2 cellular contexts compared by ENCODE assay signal in genomic region chr16:9248162-9248561, GRCh38.
TF ChIP-seq lines count a peak whose summit lies in the region.

No MANE protein-coding gene starts in this region.

TF ChIP-seq in WTC11, 78 proteins besides CTCF, POLR2A, EP300 and RAD21 (continues in another document):
- no peak for TF ChIP-seq SMAD3 (CRISPR knock-in tag; IDR thresholded peaks at IDR 0.05; ENCODE audit: borderline replicate concordance)
- TF ChIP-seq NFYB (CRISPR knock-in tag; conservative IDR thresholded peaks at IDR 0.05; ENCODE audit: low read depth) = no peak
- no peak for TF ChIP-seq TP53 (CRISPR knock-in tag; IDR thresholded peaks at IDR 0.05)
- TF ChIP-seq AFF4 (CRISPR knock-in tag; IDR thresholded peaks at IDR 0.05; ENCODE audit: borderline replicate concordance) = no peak
- no peak for TF ChIP-seq ZNF281 (CRISPR knock-in tag; IDR thresholded peaks at IDR 0.05)
- no peak for TF ChIP-seq SMAD4 (CRISPR knock-in tag; IDR thresholded peaks at IDR 0.05)
- TF ChIP-seq ATF2 (CRISPR knock-in tag; IDR thresholded peaks at IDR 0.05; ENCODE audit: borderline replicate concordance, low read depth) = no peak
- TF ChIP-seq KAT7 (CRISPR knock-in tag; IDR thresholded peaks at IDR 0.05; ENCODE audit: borderline replicate concordance) = no peak
- TF ChIP-seq ZNF423 (CRISPR knock-in tag; IDR thresholded peaks at IDR 0.05) = no peak
- no peak for TF ChIP-seq FOXJ3 (CRISPR knock-in tag; IDR thresholded peaks at IDR 0.05; ENCODE audit: borderline replicate concordance)
- no peak for TF ChIP-seq ESRRA (CRISPR knock-in tag; IDR thresholded peaks at IDR 0.05; ENCODE audit: borderline replicate concordance)
- no peak for TF ChIP-seq NR2C2 (CRISPR knock-in tag; IDR thresholded peaks at IDR 0.05)
- no peak for TF ChIP-seq ZNF532 (CRISPR knock-in tag; IDR thresholded peaks at IDR 0.05; ENCODE audit: borderline replicate concordance)

TF ChIP-seq in SK-N-SH, 30 proteins besides CTCF, POLR2A, EP300 and RAD21:
- TF ChIP-seq NFIC (IDR thresholded peaks at IDR 0.05; ENCODE audit: borderline replicate concordance) (no peak), FOSL2 (IDR thresholded peaks at IDR 0.05; ENCODE audit: borderline replicate concordance, low read depth) (no peak), MXI1 (IDR thresholded peaks at IDR 0.05; ENCODE audit: low read depth, low read length) (no peak), RFX5 (IDR thresholded peaks at IDR 0.05; ENCODE audit: low read length) (no peak), TEAD4 (IDR thresholded peaks at IDR 0.05; ENCODE audit: borderline replicate concordance, insufficient read depth) (no peak), RCOR1 (IDR thresholded peaks at IDR 0.05; ENCODE audit: low read length) (no peak), ZBTB33 (IDR thresholded peaks at IDR 0.05; ENCODE audit: borderline replicate concordance, low read depth) (no peak), USF1 (IDR thresholded peaks at IDR 0.05; ENCODE audit: borderline replicate concordance, low read depth) (no peak), REST (IDR thresholded peaks at IDR 0.05; ENCODE audit: low read depth, low read length) (no peak), SMC3 (IDR thresholded peaks at IDR 0.05; ENCODE audit: low read depth, low read length) (no peak), FOXJ3 (CRISPR knock-in tag; IDR thresholded peaks at IDR 0.05) (no peak), PBX3 (IDR thresholded peaks at IDR 0.05) (no peak), GATA2 (CRISPR knock-in tag; IDR thresholded peaks at IDR 0.05) (no peak), SIN3A (IDR thresholded peaks at IDR 0.05; ENCODE audit: borderline replicate concordance, low read depth, low read length) (no peak), USF2 (IDR thresholded peaks at IDR 0.05; ENCODE audit: borderline replicate concordance, low read depth, low read length) (no peak), EZH2phosphoT487 (IDR thresholded peaks at IDR 0.05; ENCODE audit: borderline replicate concordance, low read depth) (no peak), JUND (IDR thresholded peaks at IDR 0.05) (no peak)
